Comparison of ENCODE assay signal across 1 cellular context in the genomic region with DNA sequence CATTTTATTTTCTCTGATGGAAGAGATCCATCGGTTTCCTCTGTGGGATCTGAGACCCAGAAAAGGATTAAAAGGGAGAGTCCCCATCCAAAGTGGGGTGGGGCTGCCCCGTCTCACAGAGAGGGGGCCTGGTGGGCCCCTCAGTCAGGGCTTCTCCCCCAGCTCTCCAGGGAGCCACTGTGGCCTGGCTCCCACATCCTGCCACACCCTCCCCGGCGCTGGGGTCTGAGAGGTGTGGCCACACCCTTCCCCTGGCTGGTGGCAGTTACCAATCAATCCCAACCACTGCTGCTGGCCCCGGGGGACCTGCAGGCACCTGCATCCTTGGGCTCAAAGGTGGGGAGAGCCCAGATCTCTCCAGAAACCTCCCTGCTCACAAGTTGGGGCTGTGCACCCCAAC.
TF ChIP-seq lines count a peak whose summit lies in the region.

No MANE protein-coding gene starts in this region.

TF ChIP-seq in neural cell, 6 proteins besides CTCF, POLR2A, EP300 and RAD21 (continued from another document):
- no peak for TF ChIP-seq EZH2 (IDR thresholded peaks at IDR 0.05; ENCODE audit: borderline replicate concordance, insufficient read depth, low read length, poor library complexity, severe bottlenecking)
- TF ChIP-seq MXI1 (conservative IDR thresholded peaks at IDR 0.05; ENCODE audit: poor library complexity, severe bottlenecking): no peak
